Comparison of ENCODE assay signal across 2 cellular contexts in genomic region chrX:48904180-48904579, GRCh38.
TF ChIP-seq lines count a peak whose summit lies in the region.

No MANE protein-coding gene starts in this region.

TF ChIP-seq in WTC11, 78 proteins besides CTCF, POLR2A, EP300 and RAD21:
- TF ChIP-seq TEAD1 (CRISPR knock-in tag; IDR thresholded peaks at IDR 0.05) (no peak), TP53 (CRISPR knock-in tag; IDR thresholded peaks at IDR 0.05) (no peak), RORB (CRISPR knock-in tag; IDR thresholded peaks at IDR 0.05) (no peak)
- TF ChIP-seq, protein P1, sequence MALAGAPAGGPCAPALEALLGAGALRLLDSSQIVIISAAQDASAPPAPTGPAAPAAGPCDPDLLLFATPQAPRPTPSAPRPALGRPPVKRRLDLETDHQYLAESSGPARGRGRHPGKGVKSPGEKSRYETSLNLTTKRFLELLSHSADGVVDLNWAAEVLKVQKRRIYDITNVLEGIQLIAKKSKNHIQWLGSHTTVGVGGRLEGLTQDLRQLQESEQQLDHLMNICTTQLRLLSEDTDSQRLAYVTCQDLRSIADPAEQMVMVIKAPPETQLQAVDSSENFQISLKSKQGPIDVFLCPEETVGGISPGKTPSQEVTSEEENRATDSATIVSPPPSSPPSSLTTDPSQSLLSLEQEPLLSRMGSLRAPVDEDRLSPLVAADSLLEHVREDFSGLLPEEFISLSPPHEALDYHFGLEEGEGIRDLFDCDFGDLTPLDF (CRISPR knock-in tag; IDR thresholded peaks at IDR 0.05), result no peak

TF ChIP-seq in endothelial cell of umbilical vein, 7 proteins besides CTCF, POLR2A, EP300 and RAD21:
- TF ChIP-seq JUN (IDR thresholded peaks at IDR 0.05; ENCODE audit: borderline replicate concordance, insufficient read depth, insufficient read length, low read depth) (no peak), POLR2AphosphoS5 (IDR thresholded peaks at IDR 0.05; ENCODE audit: insufficient read depth, low read depth, low read length) (no peak), EZH2 (IDR thresholded peaks at IDR 0.05; ENCODE audit: borderline replicate concordance, low read depth, low read length, severe bottlenecking) (no peak), FOS (IDR thresholded peaks at IDR 0.05; ENCODE audit: borderline replicate concordance, insufficient read depth, low read length) (no peak), MYC (IDR thresholded peaks at IDR 0.05; ENCODE audit: low read depth, low read length) (no peak), GATA2 (IDR thresholded peaks at IDR 0.05; ENCODE audit: insufficient read depth, insufficient read length, low read depth, low read length) (no peak)
TF ChIP-seq in endothelial cell of umbilical vein: peak in this region for 0.
